Comparison of ENCODE assay signal across 28 cellular contexts in the genomic region with DNA sequence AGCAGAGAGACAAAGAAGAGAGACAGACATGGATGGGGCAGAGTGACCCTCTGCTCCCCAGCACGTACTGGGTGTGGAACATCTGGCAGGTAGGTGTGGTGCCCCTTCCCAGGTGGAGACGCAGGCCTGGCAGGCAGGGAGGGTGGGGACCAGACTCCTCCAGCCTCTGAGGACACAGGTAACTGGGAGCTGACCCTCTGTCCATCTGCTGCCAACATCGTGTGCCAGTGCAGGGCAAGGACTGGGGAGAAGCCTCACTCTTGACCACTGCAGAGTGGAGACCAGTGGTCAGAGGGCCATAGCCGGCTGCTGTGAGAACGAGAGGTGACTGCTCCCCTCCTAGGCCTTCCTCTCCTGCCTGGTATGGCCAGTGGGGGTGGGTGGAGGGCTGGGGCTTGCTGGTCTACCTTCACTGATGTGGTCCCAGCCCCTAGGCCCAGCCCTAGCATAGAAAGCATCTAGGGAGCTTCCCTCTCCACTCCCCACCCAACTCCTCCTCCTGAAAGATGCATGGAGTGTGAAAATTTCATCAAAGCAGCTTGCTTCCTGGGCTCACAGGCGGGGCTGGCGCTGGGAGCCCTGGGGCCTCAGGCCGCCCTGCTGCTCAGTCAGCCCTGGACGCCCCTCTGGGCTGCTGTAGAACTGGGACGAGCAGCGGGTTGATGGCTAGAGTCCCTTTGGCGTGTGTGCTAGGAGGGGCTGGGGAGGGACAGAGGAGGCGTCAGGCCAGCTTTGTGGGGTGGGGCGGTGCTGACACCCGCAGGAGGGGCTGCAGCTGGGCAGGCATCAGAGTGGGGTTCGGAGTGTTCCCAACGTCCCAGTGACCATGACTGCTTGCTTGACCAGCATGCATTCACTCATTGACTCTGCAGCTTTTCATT.
A peak's percentile ranks its signal among the peaks of the same experiment; 100 is the strongest.
DNase-seq lines count a peak whose midpoint lies in the region; ATAC-seq and TF ChIP-seq lines count a peak whose summit lies in the region.
"Had no signal": no experiment of that assay in that cellular context is flagged by ENCODE, and none has a peak within 500 bp of the region (broad histone marks: within the 10 kb centered on the region; RNA-seq: fewer than 3 reads in every experiment).

No MANE protein-coding gene starts in this region.

- H3K4me1 Mint-ChIP-seq in CD14-positive monocyte, result no peaks in the 10 kb centered on the region

- peak overlapping the region; percentile 56 for H3K4me2 ChIP-seq in PC-9

- peaks cover 0 to 6% (median 2%) of the 10 kb centered on the region in 7 donors for H3K9me3 Mint-ChIP-seq in CD14-positive monocyte
- H3K9me3 Mint-ChIP-seq: central memory CD8-positive, alpha-beta T cell; dendritic cell treated with granulocyte-macrophage colony-stimulating factor and Interleukin-4, amounts not matched to agents 40 ng/mL and 50 ng/mL, for 4 days; memory B cell; T-helper 2 cell treated with Interferon-gamma antibody and Interleukin-4, amounts not matched to agents 5 μg/mL and 100 μg/mL, for 36 hours had no signal

- peaks cover 1 to 8% (median 6%) of the 10 kb centered on the region in 3 donors for H3K27me3 Mint-ChIP-seq in CD14-positive monocyte (ENCODE audit: low read depth in 3 of 3)

- H3K36me3 Mint-ChIP-seq in CD14-positive monocyte, result no peaks in the 10 kb centered on the region
- H3K36me3 Mint-ChIP-seq: memory B cell had no signal

- BruUV-seq in PC-9 (replicated peaks; lab: Mats Ljungman, UMichigan), result no TSS peak

- peaks cover 34% of the 10 kb centered on the region for H3K4me1 ChIP-seq in PC-9 (replicated peaks; ENCODE audit: insufficient read depth)
- no peaks in the 10 kb centered on the region for H3K4me1 ChIP-seq in right cardiac atrium (ENCODE audit: control insufficient read depth, insufficient read depth, low read length)

- H3K79me2 ChIP-seq in PC-9 (ENCODE audit: low read depth), result no peaks in the 10 kb centered on the region

- no peak overlapping the region for H2AFZ ChIP-seq in PC-9

- H3K27me3 ChIP-seq in PC-9 (ENCODE audit: insufficient read depth, low read depth) (0 out of 2 replicates have a peak, but pooled peaks cover 9% of the 10 kb centered on the region), right cardiac atrium (ENCODE audit: control insufficient read depth, insufficient read depth) (no peaks in the 10 kb centered on the region), WERI-Rb-1 (ENCODE audit: insufficient read depth, low read depth, severe bottlenecking) (no peaks in the 10 kb centered on the region)
- H3K27me3 ChIP-seq: MG63 had no signal

- H3K27ac ChIP-seq in PC-9 (peak overlapping the region; percentile 33; the same call in 1 of the 2 replicates), right cardiac atrium (ENCODE audit: low read length) (no peak overlapping the region), WERI-Rb-1 (no peak overlapping the region)
- H3K27ac ChIP-seq: BLaER1 treated with 17β-estradiol and CSF1 and Interleukin-3, amounts not matched to agents 10 nM and 100 nM; HL-60 had no signal

- H3K9me2 ChIP-seq in PC-9 (ENCODE audit: insufficient read depth), result no peaks in the 10 kb centered on the region

- H3K9me3 ChIP-seq in PC-9 (ENCODE audit: insufficient read depth, low read depth) (no peaks in the 10 kb centered on the region), right cardiac atrium (ENCODE audit: control insufficient read depth, low read length) (no peaks in the 10 kb centered on the region), WERI-Rb-1 (ENCODE audit: severe bottlenecking) (no peaks in the 10 kb centered on the region)

- no peak for TF ChIP-seq CTCF in CD14-positive monocyte (IDR thresholded peaks at IDR 0.05)
- TF ChIP-seq CTCF in PC-9 (conservative IDR thresholded peaks at IDR 0.05), result no peak
- no peak for TF ChIP-seq CTCF in WERI-Rb-1 (IDR thresholded peaks at IDR 0.05; ENCODE audit: low read depth, low read length)

- H3K4me3 Mint-ChIP-seq in CD14-positive monocyte, result no peak overlapping the region
- H3K4me3 Mint-ChIP-seq: central memory CD8-positive, alpha-beta T cell; dendritic cell treated with granulocyte-macrophage colony-stimulating factor and Interleukin-4, amounts not matched to agents 40 ng/mL and 50 ng/mL, for 4 days; endodermal cell; memory B cell; T-helper 2 cell treated with Interferon-gamma antibody and Interleukin-4, amounts not matched to agents 5 μg/mL and 100 μg/mL, for 36 hours had no signal

- H3K27ac Mint-ChIP-seq in CD14-positive monocyte, result no peak overlapping the region
- H3K27ac Mint-ChIP-seq: dendritic cell treated with granulocyte-macrophage colony-stimulating factor and Interleukin-4, amounts not matched to agents 40 ng/mL and 50 ng/mL, for 4 days; endodermal cell; memory B cell; T-helper 2 cell treated with Interferon-gamma antibody and Interleukin-4, amounts not matched to agents 5 μg/mL and 100 μg/mL, for 36 hours had no signal

- WGBS in right cardiac atrium, result 58% methylated on average over 17 of the region's 17 CpGs

- peaks cover 27% of the 10 kb centered on the region for H3F3A ChIP-seq in PC-9 (ENCODE audit: insufficient read depth, low read depth)

- intact Hi-C loops in CD14-positive monocyte (cut with micrococcal nuclease) (no loop called here), PC-9 (cut with micrococcal nuclease; ENCODE audit: unreplicated experiment) (loop anchor here (10.0 kb wide), 1 partner anchor 382 kb away; no protein-coding TSS in a partner anchor), right cardiac atrium (cut with DNase I) (no loop called here), sciatic nerve (cut with DNase I) (no loop called here)

- H3K36me3 ChIP-seq in PC-9 (ENCODE audit: low read depth), result no peaks in the 10 kb centered on the region
- no peaks in the 10 kb centered on the region for H3K36me3 ChIP-seq in WERI-Rb-1
- H3K36me3 ChIP-seq: BLaER1 treated with 17β-estradiol and CSF1 and Interleukin-3, amounts not matched to agents 10 nM and 100 nM; MG63 had no signal

- ATAC-seq in right cardiac atrium (peak; percentile 29 to 60), sciatic nerve (no peak), HG03342 (IDR thresholded peaks at IDR 0.05; ENCODE audit: unreplicated experiment) (no peak)
- ATAC-seq: GM12878 had no signal

- H4K20me1 ChIP-seq in PC-9 (ENCODE audit: insufficient read depth), result no peaks in the 10 kb centered on the region

- H3K4me3 ChIP-seq in PC-9 (peak overlapping the region; percentile 15; the same call in 1 of the 2 replicates), right cardiac atrium (ENCODE audit: low read length) (no peak overlapping the region), WERI-Rb-1 (ENCODE audit: low read depth, low read length) (no peak overlapping the region)
- H3K4me3 ChIP-seq: BLaER1 treated with 17β-estradiol and CSF1 and Interleukin-3, amounts not matched to agents 10 nM and 100 nM; GM12878; MG63 had no signal

- CTCF ChIA-PET in PC-9 (lab: Charles Lee), result interaction anchor here (0.8 to 1.4 kb wide), 6 partner anchors 12 to 475 kb away, joined by 3 read pairs; no protein-coding TSS in a partner anchor

- DNase-seq in CD14-positive monocyte (ENCODE audit: low spot score) (peak; percentile 43), PC-9 (peak in 1 of 2 experiments; percentile 26), right cardiac atrium (peak in 1 of 3 donors; percentile 78), sciatic nerve (ENCODE audit: low spot score) (peak; percentile 50), inferior parietal cortex (ENCODE audit: extremely low spot score) (no peak), medulla oblongata (ENCODE audit: extremely low spot score) (no peak), WERI-Rb-1 (no peak)
- DNase-seq: activated CD4-positive, alpha-beta T cell treated with anti-CD3 and anti-CD28 coated beads for 4 hours; activated gamma-delta T cell treated with Interleukin-2 at 50 U/mL for 16 hours; activated T-cell treated with anti-CD3 and anti-CD28 coated beads for 4 hours; endodermal cell; glutamatergic neuron; KG1; MG63; NCI-H1105; NCI-H187 treated with DMSO at 0.1 percent for 48 hours; NCI-H524 treated with DMSO at 0.1 percent for 48 hours; SHP77; stimulated activated CD4-positive, alpha-beta T cell treated with anti-CD3 and anti-CD28 coated beads, Interleukin-15, amount 100 ng/mL, for 24 hours; stimulated activated CD4-positive, alpha-beta T cell treated with anti-CD3 and anti-CD28 coated beads, Interleukin-4, amount 100 ng/mL, for 4 hours had no signal

- POLR2A ChIA-PET in PC-9 (lab: Charles Lee; ENCODE audit: unreplicated experiment), result interaction anchor here (0.6 to 0.9 kb wide), 7 partner anchors 29 to 525 kb away, joined by 3 to 7 read pairs (median 3); a partner anchor contains a TSS

Comparison
In these comparisons a context has a peak if more than half of its experiments do, and no peak if none do; other contexts are left out.
1. DNase-seq: peak in CD14-positive monocyte (single experiment) and sciatic nerve (single experiment); none in inferior parietal cortex (single experiment), medulla oblongata (single experiment) and WERI-Rb-1 (single experiment).
2. ATAC-seq: peak in right cardiac atrium (2 of 2); none in sciatic nerve (single experiment) and HG03342 (single experiment).